Comparison of ENCODE assay signal across 7 cellular contexts in the genomic region with DNA sequence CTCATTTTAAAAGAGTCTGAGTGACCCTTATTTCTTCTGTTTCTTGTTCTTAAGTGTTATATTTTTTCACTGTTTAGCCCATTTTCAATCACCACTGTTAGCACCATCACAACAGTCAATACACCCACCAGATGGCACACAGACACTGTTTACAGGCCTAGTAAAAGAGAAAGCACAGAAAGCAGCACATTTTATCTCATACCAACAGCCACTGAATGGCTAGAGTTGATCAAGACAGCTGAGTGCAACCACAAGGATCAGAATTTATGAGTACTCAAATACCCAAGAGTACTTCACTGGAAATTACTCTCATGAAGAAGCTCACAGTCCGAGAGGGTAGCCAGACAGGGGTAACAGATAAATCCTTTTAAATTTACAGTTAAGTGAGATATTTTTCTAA.
DNase-seq lines count a peak whose midpoint lies in the region; ATAC-seq, FAIRE-seq and TF ChIP-seq lines count a peak whose summit lies in the region.

No MANE protein-coding gene starts in this region.

- no CpG with 5 or more reads among the region's 1 CpG for WGBS in IMR-90 (ENCODE audit: extremely low coverage in 2 of 2, insufficient read length in 1 of 2), 2 experiments
- 60 to 66% (median 63%) methylated on average over 1 of the region's 1 CpG for WGBS in small intestine, 3 donors
- WGBS in esophagus muscularis mucosa: 100% methylated on average over 1 of the region's 1 CpG

- H4K91ac ChIP-seq in IMR-90 (ENCODE audit: insufficient read depth, low read depth, low read length): no peak overlapping the region

- no peak overlapping the region for H2AK9ac ChIP-seq in IMR-90 (replicated peaks; ENCODE audit: low read depth, low read length, poor library complexity)

- no peak overlapping the region for H4K5ac ChIP-seq in IMR-90 (ENCODE audit: low read depth, low read length)

- TF ChIP-seq POLR2A in GM12891 (IDR thresholded peaks at IDR 0.05; ENCODE audit: low read depth, low read length) (no peak), IMR-90 (IDR thresholded peaks at IDR 0.05; ENCODE audit: low read depth, low read length) (no peak), esophagus muscularis mucosa (IDR thresholded peaks at IDR 0.05; ENCODE audit: low read depth) (no peak)

- CTCF ChIA-PET in IMR-90 (lab: Yijun Ruan, JAX): interaction anchor here (0.8 kb wide), 1 partner anchor 9 kb away, joined by 4 read pairs; no protein-coding TSS in a partner anchor

- H4K8ac ChIP-seq in IMR-90 (ENCODE audit: low read depth in 2 of 2, low read length in 2 of 2): no peak overlapping the region

- FAIRE-seq in GM12891 (lab: Jason Lieb, UNC): peak; percentile 89
- FAIRE-seq in small intestine (lab: Jason Lieb, UNC): no peak

- no peak for TF ChIP-seq EP300 in esophagus muscularis mucosa (IDR thresholded peaks at IDR 0.05)

- intact Hi-C loops in IMR-90 (cut with micrococcal nuclease) (loop anchor here (1.0 kb wide), 1 partner anchor 258 kb away; no protein-coding TSS in a partner anchor), esophagus muscularis mucosa (cut with DNase I) (no loop called here)

- dilution Hi-C loops in IMR-90 (cut with HindIII; ENCODE audit: low sequenced_read_pairs, unreplicated experiment): no loop called here

- H3K23ac ChIP-seq in IMR-90 (ENCODE audit: low read depth, low read length): no peak overlapping the region

- H3K27me3 ChIP-seq in IMR-90 (ENCODE audit: control insufficient read depth, insufficient read depth, low read length) (no peaks in the 10 kb centered on the region), small intestine (ENCODE audit: control insufficient read depth in 2 of 2, insufficient read depth in 2 of 2, low read length in 2 of 2) (no peaks in the 10 kb centered on the region), esophagus muscularis mucosa (no peaks in the 10 kb centered on the region)

- H2BK5ac ChIP-seq in IMR-90 (ENCODE audit: low read depth, low read length, poor library complexity, severe bottlenecking): no peak overlapping the region

- no peak overlapping the region for H3K18ac ChIP-seq in IMR-90 (ENCODE audit: low read depth, low read length)

- H3K9me1 ChIP-seq in IMR-90 (ENCODE audit: insufficient read depth, low read length): no peaks in the 10 kb centered on the region

- H2AFZ ChIP-seq in IMR-90 (replicated peaks; ENCODE audit: low read length, poor library complexity): no peak overlapping the region

- no peak overlapping the region for H3K56ac ChIP-seq in IMR-90 (ENCODE audit: extremely low read depth, insufficient read depth, low read length)

- TF ChIP-seq CTCF in IMR-90 (conservative IDR thresholded peaks at IDR 0.05; ENCODE audit: low read depth, low read length) (no peak), esophagus muscularis mucosa (IDR thresholded peaks at IDR 0.05) (no peak)

- H2BK20ac ChIP-seq in IMR-90 (ENCODE audit: low read depth, low read length): no peak overlapping the region

- in situ Hi-C loops in IMR-90 (cut with MboI; ENCODE audit: low sequenced_read_pairs): no loop called here

- H3K4ac ChIP-seq in IMR-90 (ENCODE audit: low read depth, low read length): no peak overlapping the region

- H3K79me1 ChIP-seq in IMR-90 (ENCODE audit: low read depth in 1 of 2, low read length in 2 of 2): peaks cover 0 to 6% of the 10 kb centered on the region in 2 experiments; a peak in 2 of 4 replicates

- no TSS peak for BruUV-seq in IMR-90 (replicated peaks; lab: Mats Ljungman, UMichigan)

- H3K14ac ChIP-seq in IMR-90 (replicated peaks; ENCODE audit: low read depth, low read length): no peak overlapping the region

- no peak overlapping the region for H2BK15ac ChIP-seq in IMR-90 (ENCODE audit: low read depth, low read length)

- H3K4me2 ChIP-seq in IMR-90 (ENCODE audit: low read depth, low read length): no peak overlapping the region

- no peak overlapping the region for H2BK120ac ChIP-seq in IMR-90 (ENCODE audit: low read depth, low read length)

- H3K27ac ChIP-seq in IMR-90 (ENCODE audit: insufficient read depth, low read length) (no peak overlapping the region), small intestine (ENCODE audit: low read depth in 1 of 2, low read length in 1 of 2) (no peak overlapping the region), esophagus muscularis mucosa (replicated peaks in 1 of 4) (no peak overlapping the region)

- DNase-seq in GM12891 (ENCODE audit: insufficient read length, low spot score): no peak
- no peak for DNase-seq in IMR-90
- DNase-seq in astrocyte of the hippocampus (ENCODE audit: low read depth, low spot score): peak; percentile 29
- DNase-seq in small intestine: peak; percentile 39
- no peak for DNase-seq in esophagus muscularis mucosa (ENCODE audit: extremely low spot score)
- DNase-seq in cerebellum (ENCODE audit: low spot score): no peak

- peak; percentile 59 for ATAC-seq in GM21528 (IDR thresholded peaks at IDR 0.05; ENCODE audit: low FRiP score, unreplicated experiment)
- ATAC-seq in IMR-90 (ENCODE audit: low read depth): peak; percentile 69

- H3K9ac ChIP-seq in IMR-90 (ENCODE audit: low read depth, low read length): no peak overlapping the region

- no peak overlapping the region for H2AK5ac ChIP-seq in IMR-90 (ENCODE audit: low read depth, low read length)

- H3K36me3 ChIP-seq in IMR-90 (ENCODE audit: control insufficient read depth, insufficient read depth, low read length) (no peaks in the 10 kb centered on the region), small intestine (ENCODE audit: control insufficient read depth in 2 of 2, insufficient read depth in 2 of 2, low read length in 2 of 2) (peaks cover 0 to 2% of the 10 kb centered on the region in 2 donors), esophagus muscularis mucosa (peaks cover 0 to 4% (median 0%) of the 10 kb centered on the region in 4 donors)

- no peaks in the 10 kb centered on the region for H3K4me1 ChIP-seq in IMR-90 (ENCODE audit: control insufficient read depth, insufficient read depth, low read length)
- H3K4me1 ChIP-seq in small intestine (ENCODE audit: control insufficient read depth in 2 of 2, insufficient read depth in 1 of 2, low read depth in 1 of 2, low read length in 1 of 2): no peaks in the 10 kb centered on the region
- peaks cover 14 to 27% (median 22%) of the 10 kb centered on the region in 4 donors for H3K4me1 ChIP-seq in esophagus muscularis mucosa

- POLR2A ChIA-PET in IMR-90 (lab: Charles Lee; ENCODE audit: unreplicated experiment): no interaction called here

- H3K4me3 ChIP-seq in IMR-90 (ENCODE audit: insufficient read depth, low read depth, low read length) (no peak overlapping the region), small intestine (ENCODE audit: low read depth in 1 of 2, low read length in 2 of 2) (no peak overlapping the region), esophagus muscularis mucosa (no peak overlapping the region)

- H4K20me1 ChIP-seq in IMR-90 (ENCODE audit: insufficient read depth, low read length): no peaks in the 10 kb centered on the region

- H3K9me3 ChIP-seq in IMR-90 (ENCODE audit: control insufficient read depth, insufficient read depth, low read length) (no peaks in the 10 kb centered on the region), small intestine (ENCODE audit: control insufficient read depth, low read depth) (no peaks in the 10 kb centered on the region), esophagus muscularis mucosa (no peaks in the 10 kb centered on the region)

- TF ChIP-seq RAD21 in IMR-90 (IDR thresholded peaks at IDR 0.05; ENCODE audit: low read length): no peak

TF ChIP-seq in GM12891, 5 proteins besides CTCF, POLR2A, EP300 and RAD21:
- TF ChIP-seq POU2F2 (IDR thresholded peaks at IDR 0.05; ENCODE audit: low read depth, low read length) (no peak), PAX5 (IDR thresholded peaks at IDR 0.05; ENCODE audit: insufficient read depth, low read length, severe bottlenecking) (no peak), TAF1 (IDR thresholded peaks at IDR 0.05; ENCODE audit: low read depth, low read length) (no peak), SPI1 (IDR thresholded peaks at IDR 0.05; ENCODE audit: low read depth, low read length) (no peak), POLR2AphosphoS5 (IDR thresholded peaks at IDR 0.05; ENCODE audit: low read depth, low read length) (no peak)

TF ChIP-seq in IMR-90, 13 proteins besides CTCF, POLR2A, EP300 and RAD21:
- TF ChIP-seq CEBPB (IDR thresholded peaks at IDR 0.05; ENCODE audit: low read depth, low read length) (no peak), FOS (IDR thresholded peaks at IDR 0.05; ENCODE audit: low read depth, low read length) (no peak), RCOR1 (IDR thresholded peaks at IDR 0.05; ENCODE audit: insufficient replicate concordance, low read length) (no peak)

Comparison
In these comparisons a context has a peak if more than half of its experiments do, and no peak if none do; other contexts are left out.
1. DNase-seq: peak in astrocyte of the hippocampus (single experiment) and small intestine (single experiment); none in GM12891 (single experiment), IMR-90 (single experiment), esophagus muscularis mucosa (single experiment) and cerebellum (single experiment).